Comparison of ENCODE assay signal across 3 cellular contexts in the genomic region with DNA sequence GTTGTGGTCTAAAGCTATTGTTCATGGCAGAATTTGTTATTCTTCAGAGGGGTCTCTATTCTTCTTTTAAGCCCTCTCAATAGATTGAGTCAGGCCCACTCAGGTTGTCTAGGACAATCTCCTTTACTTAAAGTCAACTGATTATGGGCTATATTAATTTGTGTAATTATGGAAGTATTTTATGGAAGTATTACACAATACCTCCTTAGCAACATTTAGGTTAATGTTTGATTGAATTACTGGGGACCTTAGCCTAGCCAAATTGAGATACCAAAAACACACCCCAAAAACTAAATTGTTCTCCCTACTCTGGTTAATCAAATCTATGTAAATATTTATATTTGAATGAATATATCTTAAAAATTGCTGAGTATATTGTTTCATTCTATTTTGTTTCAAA.
TF ChIP-seq lines count a peak whose summit lies in the region.

No MANE protein-coding gene starts in this region.

TF ChIP-seq in HepG2, 621 proteins besides CTCF, POLR2A, EP300 and RAD21:
- TF ChIP-seq CEBPB (IDR thresholded peaks at IDR 0.05; ENCODE audit: borderline replicate concordance, low read depth, low read length) (peak; percentile 62), ZFY (CRISPR knock-in tag; IDR thresholded peaks at IDR 0.05) (no peak)

TF ChIP-seq in IMR-90, 13 proteins besides CTCF, POLR2A, EP300 and RAD21:
- peak; percentile 60 for TF ChIP-seq CEBPB (IDR thresholded peaks at IDR 0.05; ENCODE audit: low read depth, low read length)
- TF ChIP-seq CHD1 (IDR thresholded peaks at IDR 0.05; ENCODE audit: low read depth, low read length), result no peak

TF ChIP-seq in K562, 482 proteins besides CTCF, POLR2A, EP300 and RAD21:
- TF ChIP-seq HDAC1 (IDR thresholded peaks at IDR 0.05), result no peak
- TF ChIP-seq CEBPG (CRISPR knock-in tag; IDR thresholded peaks at IDR 0.05), result no peak
- peak in 1 of 2 experiments; percentile 76; a peak in 2 of 4 replicates for TF ChIP-seq CEBPG (tag; conservative IDR thresholded peaks at IDR 0.05 in 1 of 2, IDR thresholded peaks at IDR 0.05 in 1 of 2)
- TF ChIP-seq CEBPB (tag; IDR thresholded peaks at IDR 0.05), result peak; percentile 41; the same call in 1 of the 2 replicates
- TF ChIP-seq, protein P1, sequence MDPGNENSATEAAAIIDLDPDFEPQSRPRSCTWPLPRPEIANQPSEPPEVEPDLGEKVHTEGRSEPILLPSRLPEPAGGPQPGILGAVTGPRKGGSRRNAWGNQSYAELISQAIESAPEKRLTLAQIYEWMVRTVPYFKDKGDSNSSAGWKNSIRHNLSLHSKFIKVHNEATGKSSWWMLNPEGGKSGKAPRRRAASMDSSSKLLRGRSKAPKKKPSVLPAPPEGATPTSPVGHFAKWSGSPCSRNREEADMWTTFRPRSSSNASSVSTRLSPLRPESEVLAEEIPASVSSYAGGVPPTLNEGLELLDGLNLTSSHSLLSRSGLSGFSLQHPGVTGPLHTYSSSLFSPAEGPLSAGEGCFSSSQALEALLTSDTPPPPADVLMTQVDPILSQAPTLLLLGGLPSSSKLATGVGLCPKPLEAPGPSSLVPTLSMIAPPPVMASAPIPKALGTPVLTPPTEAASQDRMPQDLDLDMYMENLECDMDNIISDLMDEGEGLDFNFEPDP (CRISPR knock-in tag; IDR thresholded peaks at IDR 0.05), result no peak
- TF ChIP-seq ZNF316 (IDR thresholded peaks at IDR 0.05), result 0 out of 2 replicates have a peak, but pooled peaks have one; percentile 15
